8 cellular contexts compared by ENCODE assay signal in the genomic region with DNA sequence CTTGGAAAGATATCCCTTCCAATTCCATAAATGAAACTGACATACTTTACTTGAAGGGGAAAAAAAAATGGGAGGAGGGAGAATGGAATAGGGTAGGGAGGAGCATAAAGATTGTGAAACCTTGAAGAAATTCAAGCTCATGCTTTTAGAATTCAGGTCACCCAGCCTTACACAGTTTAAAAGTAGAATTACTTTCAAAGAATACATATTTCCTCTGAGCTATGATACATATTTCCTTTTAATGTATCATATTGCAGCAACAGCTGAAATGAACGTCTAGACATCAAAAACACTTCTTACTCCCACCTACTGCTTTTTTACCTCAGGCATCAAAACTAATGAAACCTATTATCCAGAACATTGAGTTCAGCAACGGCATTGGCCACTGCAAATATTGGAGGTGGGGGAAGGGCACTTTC.
DNase-seq lines count a peak whose midpoint lies in the region; ATAC-seq and TF ChIP-seq lines count a peak whose summit lies in the region.

No MANE protein-coding gene starts in this region.

- peak overlapping the region in 1 of 11 experiments; percentile 16; a peak in 1 of 22 replicates for H3K9ac ChIP-seq in BLaER1 treated with 17β-estradiol and CSF1 and Interleukin-3, amounts not matched to agents 10 nM and 100 nM

- intact Hi-C loops in right lobe of liver (cut with DNase I), result no loop called here

- 11% methylated on average over 2 of the region's 2 CpGs for WGBS in right lobe of liver (ENCODE audit: insufficient coverage, low coverage, low lambda C conversion rate, missing lambda C conversion rate)

- no peak for TF ChIP-seq CTCF in right lobe of liver (IDR thresholded peaks at IDR 0.05)

- H4K20me1 ChIP-seq in BLaER1 treated with 17β-estradiol and CSF1 and Interleukin-3, amounts not matched to agents 10 nM and 100 nM, result peaks cover 95 to 100% (median 99%) of the 10 kb centered on the region in 11 experiments

- no peak for TF ChIP-seq POLR2A in right lobe of liver (IDR thresholded peaks at IDR 0.05)

- H3K4me2 ChIP-seq in BLaER1 treated with 17β-estradiol and CSF1 and Interleukin-3, amounts not matched to agents 10 nM and 100 nM, result peak overlapping the region; percentile 38 to 88 (median 61)

- peaks cover 0 to 6% (median 0%) of the 10 kb centered on the region in 11 experiments; a peak in 4 of 22 replicates for H3K36me3 ChIP-seq in BLaER1 treated with 17β-estradiol and CSF1 and Interleukin-3, amounts not matched to agents 10 nM and 100 nM
- H3K36me3 ChIP-seq in right lobe of liver (no peaks in the 10 kb centered on the region), MG63 (no peaks in the 10 kb centered on the region)

- CTCF ChIA-PET in HEK293T (lab: Yijun Ruan, JAX), result no interaction called here

- H3K4me3 ChIP-seq in BLaER1 treated with 17β-estradiol and CSF1 and Interleukin-3, amounts not matched to agents 10 nM and 100 nM, result no peak overlapping the region
- H3K4me3 ChIP-seq in right lobe of liver (no peak overlapping the region), MG63 (no peak overlapping the region; the same call in 1 of the 2 replicates)

- peak overlapping the region in 1 of 11 experiments; percentile 58; a peak in 1 of 22 replicates for H3K27ac ChIP-seq in BLaER1 treated with 17β-estradiol and CSF1 and Interleukin-3, amounts not matched to agents 10 nM and 100 nM
- H3K27ac ChIP-seq in right lobe of liver, result no peak overlapping the region

- DNase-seq in HEK293T (ENCODE audit: extremely low spot score) (no peak), amniotic epithelial cell (ENCODE audit: low read depth) (peak; percentile 80), right lobe of liver (no peak), UCSD-AML1 (lab: John Stamatoyannopoulos, UW; ENCODE audit: unreplicated experiment) (no peak), MG63 (no peak), HuH-7 (ENCODE audit: low spot score) (no peak), NCI-H2196 (lab: John Stamatoyannopoulos, UW; ENCODE audit: unreplicated experiment) (no peak)

- peaks cover 38 to 71% (median 52%) of the 10 kb centered on the region in 10 experiments for H3K4me1 ChIP-seq in BLaER1 treated with 17β-estradiol and CSF1 and Interleukin-3, amounts not matched to agents 10 nM and 100 nM
- H3K4me1 ChIP-seq in right lobe of liver, result peaks cover 0 to 53% (median 19%) of the 10 kb centered on the region in 4 donors

- no peaks in the 10 kb centered on the region for H3K27me3 ChIP-seq in BLaER1 treated with 17β-estradiol and CSF1 and Interleukin-3, amounts not matched to agents 10 nM and 100 nM
- H3K27me3 ChIP-seq in right lobe of liver, result no peaks in the 10 kb centered on the region
- H3K27me3 ChIP-seq in MG63, result no peaks in the 10 kb centered on the region

- ATAC-seq in right lobe of liver, result peak; percentile 25 to 53 (median 42)

- no peaks in the 10 kb centered on the region for H3K9me3 ChIP-seq in BLaER1 treated with 17β-estradiol and CSF1 and Interleukin-3, amounts not matched to agents 10 nM and 100 nM (replicated peaks in 1 of 11)
- H3K9me3 ChIP-seq in right lobe of liver (no peaks in the 10 kb centered on the region), MG63 (no peaks in the 10 kb centered on the region)

- POLR2A ChIA-PET in HEK293T (lab: Yijun Ruan, JAX), result no interaction called here

TF ChIP-seq in HEK293T, 16 proteins besides CTCF, POLR2A, EP300 and RAD21:
- TF ChIP-seq ZNF384 (IDR thresholded peaks at IDR 0.05) (0 out of 2 replicates have a peak, but pooled peaks have one; percentile 21), LEF1 (IDR thresholded peaks at IDR 0.05; ENCODE audit: borderline replicate concordance) (no peak), TARDBP (IDR thresholded peaks at IDR 0.05) (no peak), FOXM1 (IDR thresholded peaks at IDR 0.05; ENCODE audit: borderline replicate concordance) (no peak), BHLHE40 (IDR thresholded peaks at IDR 0.05; ENCODE audit: borderline replicate concordance) (no peak), SP1 (IDR thresholded peaks at IDR 0.05) (no peak), HDGF (IDR thresholded peaks at IDR 0.05; ENCODE audit: borderline replicate concordance) (no peak)
